10 cellular contexts compared by ENCODE assay signal in the genomic region with DNA sequence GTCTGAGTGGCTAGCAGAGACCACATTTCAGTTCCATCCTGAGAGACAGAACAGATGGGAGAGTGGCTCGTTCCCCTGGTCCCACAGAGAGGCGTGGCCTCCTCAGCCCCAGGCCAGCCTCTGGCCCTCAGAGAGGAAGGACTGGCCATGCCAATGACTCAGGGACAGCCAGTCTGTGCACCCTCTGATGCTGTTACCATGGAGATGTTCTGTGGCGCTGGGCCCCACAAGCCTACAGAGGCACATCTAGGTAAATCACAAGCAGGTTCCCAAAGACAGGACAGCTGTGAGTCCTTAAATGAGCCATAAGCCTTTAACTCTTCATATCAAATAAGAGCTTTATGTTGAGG. TPM values are rescaled to one million over a fixed set of nuclear protein-coding genes. Genes with fewer than 3 reads are reported as not detected.
DNase-seq lines count a peak whose midpoint lies in the region; ATAC-seq and TF ChIP-seq lines count a peak whose summit lies in the region.
"Had no signal": no experiment of that assay in that cellular context is flagged by ENCODE, and none has a peak within 500 bp of the region (broad histone marks: within the 10 kb centered on the region; RNA-seq: fewer than 3 reads in every experiment).

No MANE protein-coding gene starts in this region.

- H3K4me1 ChIP-seq in MM.1S (ENCODE audit: low read length) = no peaks in the 10 kb centered on the region
- no peaks in the 10 kb centered on the region for H3K4me1 ChIP-seq in mucosa of descending colon (ENCODE audit: low read depth)
- H3K4me1 ChIP-seq: HAP-1 had no signal

- H4K20me1 ChIP-seq in MM.1S (ENCODE audit: insufficient read depth, low read length) = no peaks in the 10 kb centered on the region

- no peaks in the 10 kb centered on the region for H3K9me3 ChIP-seq in MM.1S (replicated peaks; ENCODE audit: insufficient read depth, low read length)
- no peaks in the 10 kb centered on the region for H3K9me3 ChIP-seq in mucosa of descending colon
- H3K9me3 ChIP-seq: HAP-1 had no signal

- no peaks in the 10 kb centered on the region for H3K79me2 ChIP-seq in MM.1S (ENCODE audit: low read length)

- no peak overlapping the region for H3K4me3 Mint-ChIP-seq in activated CD4-positive, alpha-beta T cell treated with anti-CD3 and anti-CD28 coated beads, Interleukin-2, amount 10 ng/mL, durations not matched to agents 7 days and 5 days

- no peak overlapping the region for H3K9ac ChIP-seq in MM.1S (ENCODE audit: low read length)

- H3F3A ChIP-seq in MM.1S (ENCODE audit: insufficient read depth, low read length) = no peaks in the 10 kb centered on the region

- intact Hi-C loops in mucosa of descending colon (cut with DNase I, micrococcal nuclease) = loop anchor here in 1 of 2 donors (10.0 kb wide), 1 partner anchor 155 kb away; no protein-coding TSS in a partner anchor

- peak overlapping the region; percentile 25 for H2AFZ ChIP-seq in MM.1S (ENCODE audit: low read length)

- TF ChIP-seq CTCF in MM.1S (IDR thresholded peaks at IDR 0.05; ENCODE audit: low read length) (no peak), mucosa of descending colon (IDR thresholded peaks at IDR 0.05) (no peak)

- DNase-seq in AG20443 (ENCODE audit: low spot score) = peak; percentile 55
- no peak for DNase-seq in MM.1S
- DNase-seq in cerebellar nuclear complex (lab: John Stamatoyannopoulos, UW) = peak; percentile 44 to 65
- DNase-seq in mucosa of descending colon = no peak
- no peak for DNase-seq in activated CD4-positive, alpha-beta T cell treated with anti-CD3 and anti-CD28 coated beads, Interleukin-2, amount 10 ng/mL, durations not matched to agents 7 days and 5 days
- DNase-seq in NCI-H2029 (lab: John Stamatoyannopoulos, UW) = no peak

- H3K4me1 Mint-ChIP-seq in activated CD4-positive, alpha-beta T cell treated with anti-CD3 and anti-CD28 coated beads, Interleukin-2, amount 10 ng/mL, durations not matched to agents 7 days and 5 days = peaks cover 21% of the 10 kb centered on the region

- no peaks in the 10 kb centered on the region for H3K36me3 Mint-ChIP-seq in activated CD4-positive, alpha-beta T cell treated with anti-CD3 and anti-CD28 coated beads, Interleukin-2, amount 10 ng/mL, durations not matched to agents 7 days and 5 days (ENCODE audit: low read depth)

- no peaks in the 10 kb centered on the region for H3K36me3 ChIP-seq in MM.1S (replicated peaks; ENCODE audit: insufficient read depth, low read length)
- no peaks in the 10 kb centered on the region for H3K36me3 ChIP-seq in mucosa of descending colon (ENCODE audit: low read depth)

- no peak overlapping the region for H3K4me3 ChIP-seq in MM.1S (ENCODE audit: low read length)
- no peak overlapping the region for H3K4me3 ChIP-seq in mucosa of descending colon
- H3K4me3 ChIP-seq: HAP-1 had no signal

- ATAC-seq in mucosa of descending colon (peak; percentile 16), GM21619 (IDR thresholded peaks at IDR 0.05; ENCODE audit: unreplicated experiment) (no peak), GM21528 (IDR thresholded peaks at IDR 0.05; ENCODE audit: low FRiP score, unreplicated experiment) (no peak)

- H3K4me2 ChIP-seq in MM.1S (ENCODE audit: low read depth, low read length) = no peak overlapping the region

- POLR2A ChIA-PET in activated CD4-positive, alpha-beta T cell treated with anti-CD3 and anti-CD28 coated beads, Interleukin-2, amount 10 ng/mL, durations not matched to agents 7 days and 5 days (lab: Charles Lee) = no interaction called here

- H3K27ac Mint-ChIP-seq in activated CD4-positive, alpha-beta T cell treated with anti-CD3 and anti-CD28 coated beads, Interleukin-2, amount 10 ng/mL, durations not matched to agents 7 days and 5 days = no peak overlapping the region

- peaks cover 7% of the 10 kb centered on the region for H3K27me3 Mint-ChIP-seq in activated CD4-positive, alpha-beta T cell treated with anti-CD3 and anti-CD28 coated beads, Interleukin-2, amount 10 ng/mL, durations not matched to agents 7 days and 5 days

- no peaks in the 10 kb centered on the region for H3K9me2 ChIP-seq in MM.1S (replicated peaks; ENCODE audit: insufficient read depth, low read length)

- CTCF ChIA-PET in activated CD4-positive, alpha-beta T cell treated with anti-CD3 and anti-CD28 coated beads, Interleukin-2, amount 10 ng/mL, durations not matched to agents 7 days and 5 days (lab: Charles Lee) = interaction anchor here (0.6 to 1.6 kb wide), 5 partner anchors 12 to 150 kb away, joined by 3 to 9 read pairs (median 5); no protein-coding TSS in a partner anchor

- H3K27ac ChIP-seq in MM.1S (ENCODE audit: low read length) = no peak overlapping the region

- no peaks in the 10 kb centered on the region for H3K9me3 Mint-ChIP-seq in activated CD4-positive, alpha-beta T cell treated with anti-CD3 and anti-CD28 coated beads, Interleukin-2, amount 10 ng/mL, durations not matched to agents 7 days and 5 days

- no peaks in the 10 kb centered on the region for H3K27me3 ChIP-seq in MM.1S (replicated peaks; ENCODE audit: insufficient read depth, low read length)

RNA-seq across cellular contexts. Expression of gene WHAMM, which starts 40.8 kb away (rescaled TPM):
- 10 to 100 TPM; 10.8 to 13.2 (median 11.4) TPM for total RNA-seq in mucosa of descending colon
- 10 to 100 TPM; 13.8 to 14.5 TPM for total RNA-seq in activated CD4-positive, alpha-beta T cell treated with anti-CD3 and anti-CD28 coated beads, Interleukin-2, amount 10 ng/mL, durations not matched to agents 7 days and 5 days

RNA-seq across cellular contexts. Expression of gene FSD2, which starts 44.3 kb away (rescaled TPM):
- total RNA-seq in mucosa of descending colon = not detected
- total RNA-seq in activated CD4-positive, alpha-beta T cell treated with anti-CD3 and anti-CD28 coated beads, Interleukin-2, amount 10 ng/mL, durations not matched to agents 7 days and 5 days = not detected
- total RNA-seq: fibroblast of villous mesenchyme had no signal

Comparison
In these comparisons a context has a peak if more than half of its experiments do, and no peak if none do; other contexts are left out.
1. DNase-seq: peak in AG20443 (single experiment) and cerebellar nuclear complex (2 of 2); none in MM.1S (single experiment), mucosa of descending colon (0 of 3), activated CD4-positive, alpha-beta T cell treated with anti-CD3 and anti-CD28 coated beads, Interleukin-2, amount 10 ng/mL, durations not matched to agents 7 days and 5 days (single experiment) and NCI-H2029 (single experiment).